18 cellular contexts compared by ENCODE assay signal in the genomic region with DNA sequence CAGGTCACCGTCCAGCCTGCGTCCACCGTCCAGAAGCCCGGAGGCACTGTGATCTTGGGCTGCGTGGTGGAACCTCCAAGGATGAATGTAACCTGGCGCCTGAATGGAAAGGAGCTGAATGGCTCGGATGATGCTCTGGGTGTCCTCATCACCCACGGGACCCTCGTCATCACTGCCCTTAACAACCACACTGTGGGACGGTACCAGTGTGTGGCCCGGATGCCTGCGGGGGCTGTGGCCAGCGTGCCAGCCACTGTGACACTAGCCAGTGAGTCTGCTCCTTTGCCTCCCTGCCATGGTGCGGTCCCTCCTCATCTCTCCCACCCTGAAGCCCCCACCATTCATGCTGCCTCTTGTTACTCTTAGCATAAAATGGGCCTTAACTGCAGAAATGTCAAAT. TPM values are rescaled to one million over a fixed set of nuclear protein-coding genes. Genes with fewer than 3 reads are reported as not detected.
DNase-seq lines count a peak whose midpoint lies in the region; ATAC-seq, FAIRE-seq and TF ChIP-seq lines count a peak whose summit lies in the region.
"Had no signal": no experiment of that assay in that cellular context is flagged by ENCODE, and none has a peak within 500 bp of the region (broad histone marks: within the 10 kb centered on the region; RNA-seq: fewer than 3 reads in every experiment).

No MANE protein-coding gene starts in this region.

- TF ChIP-seq RAD21 in HepG2 (CRISPR knock-in tag; IDR thresholded peaks at IDR 0.05): no peak

- no peak overlapping the region for H3K14ac ChIP-seq in mesenchymal stem cell (ENCODE audit: low read length in 2 of 2)

- TF ChIP-seq POLR2A in HepG2 (IDR thresholded peaks at IDR 0.05; ENCODE audit: insufficient read depth in 1 of 2, low read depth in 2 of 2, low read length in 2 of 2) (no peak), right lobe of liver (IDR thresholded peaks at IDR 0.05) (no peak), sigmoid colon (IDR thresholded peaks at IDR 0.05) (no peak)

- CTCF ChIA-PET in HepG2 (lab: Yijun Ruan, JAX; ENCODE audit: low intra/inter-chr PET ratio, low total read pairs): no interaction called here

- no peak overlapping the region for H3K4me2 ChIP-seq in HepG2 (ENCODE audit: low read depth, low read length)
- no peak overlapping the region for H3K4me2 ChIP-seq in mesenchymal stem cell (ENCODE audit: low read length, poor library complexity, severe bottlenecking)
- H3K4me2 ChIP-seq: BLaER1 had no signal

- H4K8ac ChIP-seq in mesenchymal stem cell (ENCODE audit: low read length): peak overlapping the region; percentile 13

- H2BK120ac ChIP-seq in mesenchymal stem cell (ENCODE audit: low read depth, low read length): no peak overlapping the region

- POLR2A ChIA-PET in HepG2 (lab: Yijun Ruan, JAX): no interaction called here

- no peaks in the 10 kb centered on the region for H3K79me2 ChIP-seq in HepG2 (ENCODE audit: insufficient read depth, low read length)

- H3K4me1 ChIP-seq in HepG2 (ENCODE audit: insufficient read depth, low read length): no peaks in the 10 kb centered on the region
- H3K4me1 ChIP-seq in right lobe of liver: no peaks in the 10 kb centered on the region
- peaks cover 8% of the 10 kb centered on the region for H3K4me1 ChIP-seq in mesenchymal stem cell (ENCODE audit: control insufficient read depth, insufficient read depth, low read depth, low read length)
- peaks cover 0 to 81% (median 76%) of the 10 kb centered on the region in 4 donors for H3K4me1 ChIP-seq in sigmoid colon
- H3K4me1 ChIP-seq: Caco-2 had no signal

- no peak overlapping the region for H3K4me3 ChIP-seq in HepG2 (replicated peaks in 1 of 3; ENCODE audit: insufficient read depth in 1 of 3, low read depth in 2 of 3, low read length in 3 of 3)
- no peak overlapping the region for H3K4me3 ChIP-seq in right lobe of liver
- H3K4me3 ChIP-seq in mesenchymal stem cell (ENCODE audit: insufficient read depth in 1 of 2, low read depth in 1 of 2, low read length in 2 of 2): no peak overlapping the region
- H3K4me3 ChIP-seq in sigmoid colon: no peak overlapping the region
- H3K4me3 ChIP-seq: BLaER1, HAP-1 had no signal

- H3K9ac ChIP-seq in HepG2 (ENCODE audit: insufficient read depth, low read depth, low read length) (no peak overlapping the region), mesenchymal stem cell (ENCODE audit: low read length) (no peak overlapping the region)
- H3K9ac ChIP-seq: BLaER1 had no signal

- H3K9me3 ChIP-seq in HepG2 (ENCODE audit: low read length): no peaks in the 10 kb centered on the region
- no peaks in the 10 kb centered on the region for H3K9me3 ChIP-seq in right lobe of liver
- H3K9me3 ChIP-seq in mesenchymal stem cell (ENCODE audit: control insufficient read depth, low read length): no peaks in the 10 kb centered on the region
- H3K9me3 ChIP-seq in sigmoid colon: no peaks in the 10 kb centered on the region
- H3K9me3 ChIP-seq: BLaER1, Caco-2, HAP-1 had no signal

- no peak overlapping the region for H2AK5ac ChIP-seq in mesenchymal stem cell (ENCODE audit: low read length, severe bottlenecking)

- intact Hi-C loops in HepG2 (cut with micrococcal nuclease; ENCODE audit: unreplicated experiment) (no loop called here), right lobe of liver (cut with DNase I) (no loop called here), sigmoid colon (cut with DNase I) (no loop called here)

- FAIRE-seq in HepG2 (lab: Jason Lieb, UNC) (no peak), GM19239 (lab: Jason Lieb, UNC) (no peak)
- FAIRE-seq: GM12892, HTR-8/SVneo had no signal

- no peak overlapping the region for H2BK15ac ChIP-seq in mesenchymal stem cell (ENCODE audit: low read depth, poor library complexity, severe bottlenecking)

- in situ Hi-C loops in HepG2 (cut with HindIII; ENCODE audit: extremely low pct_ligation_motif_present, low pct_unique_long_range_greater_than_20kb): no loop called here

- H3K27ac ChIP-seq in HepG2 (ENCODE audit: extremely low read length, insufficient read depth, low read length) (no peak overlapping the region), right lobe of liver (no peak overlapping the region), mesenchymal stem cell (ENCODE audit: low read length, poor library complexity, severe bottlenecking) (no peak overlapping the region), sigmoid colon (peak overlapping the region; percentile 6 to 85 (median 54))
- H3K27ac ChIP-seq: BLaER1 had no signal

- no peak overlapping the region for H2BK5ac ChIP-seq in mesenchymal stem cell (ENCODE audit: low read depth, low read length, poor library complexity, severe bottlenecking)

- H3K27me3 ChIP-seq in HepG2 (ENCODE audit: control insufficient read depth in 1 of 2, insufficient read depth in 2 of 2, low read length in 2 of 2) (peaks cover 2 to 21% of the 10 kb centered on the region in 2 experiments; a peak in 3 of 5 replicates), right lobe of liver (no peaks in the 10 kb centered on the region), mesenchymal stem cell (ENCODE audit: control insufficient read depth in 1 of 2, insufficient read depth in 1 of 2, low read length in 2 of 2) (no peaks in the 10 kb centered on the region), sigmoid colon (no peaks in the 10 kb centered on the region)
- H3K27me3 ChIP-seq: BLaER1 had no signal

- H2AFZ ChIP-seq in HepG2 (ENCODE audit: low read length) (no peak overlapping the region), mesenchymal stem cell (ENCODE audit: low read depth, low read length) (no peak overlapping the region)

- H4K20me1 ChIP-seq in HepG2 (ENCODE audit: insufficient read depth, low read length): no peaks in the 10 kb centered on the region
- H4K20me1 ChIP-seq: BLaER1 had no signal

- TF ChIP-seq EP300 in HepG2 (IDR thresholded peaks at IDR 0.05; ENCODE audit: low read depth in 2 of 2, low read length in 2 of 2) (no peak), HepG2 (CRISPR knock-in tag; IDR thresholded peaks at IDR 0.05; ENCODE audit: borderline replicate concordance) (no peak), sigmoid colon (IDR thresholded peaks at IDR 0.05) (no peak)

- no peak overlapping the region for H2BK12ac ChIP-seq in mesenchymal stem cell (ENCODE audit: low read length in 2 of 2)

- H4K91ac ChIP-seq in mesenchymal stem cell (ENCODE audit: low read length): no peak overlapping the region

- H3K79me1 ChIP-seq in mesenchymal stem cell (replicated peaks; ENCODE audit: low read length, poor library complexity, severe bottlenecking): peaks cover 7% of the 10 kb centered on the region

- no peak overlapping the region for H3K18ac ChIP-seq in mesenchymal stem cell (ENCODE audit: low read depth in 1 of 2, low read length in 2 of 2)

- WGBS in HepG2 (ENCODE audit: low lambda C conversion rate): 79% methylated on average over 10 of the region's 14 CpGs
- no CpG with 5 or more reads among the region's 14 CpGs for WGBS in right lobe of liver (ENCODE audit: insufficient coverage, low coverage, low lambda C conversion rate, missing lambda C conversion rate)
- 96% methylated on average over 14 of the region's 14 CpGs for WGBS in mesenchymal stem cell
- 97% methylated on average over 14 of the region's 14 CpGs for WGBS in sigmoid colon, 2 donors

- H3K4ac ChIP-seq in mesenchymal stem cell (ENCODE audit: low read depth in 1 of 2, low read length in 2 of 2): no peak overlapping the region

- DNase-seq in HepG2 (ENCODE audit: low spot score): no peak
- no peak for DNase-seq in right lobe of liver
- DNase-seq in mesenchymal stem cell: no peak
- DNase-seq in sigmoid colon: no peak
- no peak for DNase-seq in H4 (ENCODE audit: low spot score)
- no peak for DNase-seq in GM19239 (ENCODE audit: insufficient read length, low spot score)
- no peak for DNase-seq in NCI-H2107 treated with DMSO at 0.1 percent for 48 hours (lab: John Stamatoyannopoulos, UW; ENCODE audit: unreplicated experiment)
- DNase-seq: 8988T; AML-193; Caco-2; CD8-positive, alpha-beta memory T cell; DND-41; GDM1; GOT3 had no signal

- TF ChIP-seq CTCF in HepG2 (CRISPR knock-in tag; IDR thresholded peaks at IDR 0.05) (no peak), right lobe of liver (IDR thresholded peaks at IDR 0.05) (no peak), sigmoid colon (IDR thresholded peaks at IDR 0.05) (no peak)

- BruUV-seq in HepG2 (replicated peaks; lab: Mats Ljungman, UMichigan): no TSS peak

- ATAC-seq in HepG2 (no peak), right lobe of liver (no peak)

- no peak overlapping the region for H3K23ac ChIP-seq in mesenchymal stem cell (ENCODE audit: low read length in 2 of 2)

- H3K36me3 ChIP-seq in HepG2 (replicated peaks in 1 of 2; ENCODE audit: control insufficient read depth in 1 of 2, insufficient read depth in 2 of 2, low read length in 2 of 2): no peaks in the 10 kb centered on the region
- H3K36me3 ChIP-seq in right lobe of liver: no peaks in the 10 kb centered on the region
- H3K36me3 ChIP-seq in mesenchymal stem cell (ENCODE audit: control insufficient read depth in 1 of 2, insufficient read depth in 2 of 2, low read depth in 1 of 2, low read length in 2 of 2): peaks cover 33 to 40% of the 10 kb centered on the region in 2 experiments
- H3K36me3 ChIP-seq in sigmoid colon: peaks cover 18 to 40% (median 26%) of the 10 kb centered on the region in 4 donors
- H3K36me3 ChIP-seq: BLaER1, HAP-1 had no signal

RNA-seq across cellular contexts. Expression of a gene that starts 39.2 kb away (rescaled TPM):
- total RNA-seq in HepG2 (2016; rRNA removed; fragmentation: Illumina TruSeq; extraction: Trizol) (not detected in 2 replicates), right lobe of liver (under 1 TPM; 0.22 to 0.86 (median 0.49) TPM), sigmoid colon (100 to 1,000 TPM in 2 of 4 donors, 10 to 100 TPM in 2; 80.3 to 122 (median 103) TPM)
- not detected in 2 replicates for total RNA-seq in HepG2 (2016; cell fraction: cytosol; rRNA removed; fragmentation: Illumina TruSeq; extraction: Trizol; ENCODE audit: low read depth)
- total RNA-seq in HepG2 (2016; cell fraction: insoluble cytoplasmic fraction; rRNA removed; fragmentation: Illumina TruSeq; extraction: Trizol): not detected in 2 replicates
- total RNA-seq in HepG2 (2016; cell fraction: membrane; rRNA removed; fragmentation: Illumina TruSeq; extraction: Trizol): not detected in 2 replicates
- not detected in 2 replicates for total RNA-seq in HepG2 (2016; cell fraction: nucleus; rRNA removed; fragmentation: Illumina TruSeq; extraction: Trizol)
- polyA plus RNA-seq in HepG2 (2011; rRNA removed) (0.04 TPM in 1 of 2 replicates, not detected in the other), sigmoid colon (10 to 100 TPM in 1 of 3 donors, 1 to 10 TPM in 2; 1.6 to 10.6 (median 4.2) TPM)
- polyA plus RNA-seq in HepG2 (2011; cell fraction: cytosol; rRNA removed): 0.08 TPM in 1 of 2 replicates, not detected in the other
- 0.03 and 0.05 TPM in 2 replicates for polyA plus RNA-seq in HepG2 (2011; cell fraction: nucleus; rRNA removed)
- not detected in 2 replicates for polyA plus RNA-seq in HepG2 (2012)
- not detected in 2 replicates for polyA plus RNA-seq in HepG2 (2016; cell fraction: cytosol; fragmentation: Illumina TruSeq; extraction: Trizol; ENCODE audit: low read depth)
- polyA plus RNA-seq in HepG2 (2016; cell fraction: insoluble cytoplasmic fraction; fragmentation: Illumina TruSeq; extraction: Trizol; ENCODE audit: low read depth): not detected in 2 replicates
- not detected in 2 replicates for polyA plus RNA-seq in HepG2 (2016; cell fraction: membrane; fragmentation: Illumina TruSeq; extraction: Trizol; ENCODE audit: low read depth)
- polyA plus RNA-seq in HepG2 (2016; cell fraction: nucleus; fragmentation: Illumina TruSeq; extraction: Trizol; ENCODE audit: insufficient read depth, low read depth): not detected in 2 replicates
- 0.30 TPM in 1 of 2 replicates, not detected in the other for polyA minus RNA-seq in HepG2 (2011; rRNA and poly(A)+ RNA removed; ENCODE audit: low replicate concordance)
- polyA minus RNA-seq in HepG2 (2011; cell fraction: cytosol; rRNA and poly(A)+ RNA removed): not detected in 2 replicates
- polyA minus RNA-seq in HepG2 (2011; cell fraction: nucleus; rRNA and poly(A)+ RNA removed): 0.39 TPM in 1 of 2 replicates, not detected in the other
- 40.7 TPM for polyA plus RNA-seq in mesenchymal stem cell (2013, experiment 1 of 2)
- polyA plus RNA-seq in mesenchymal stem cell (2013, experiment 2 of 2): 41.6 TPM
- total RNA-seq in H4 (2014; rRNA removed; shearing (Covaris generic)): 3.7 and 8.0 TPM in 2 replicates
- total RNA-seq: CD8-positive, alpha-beta memory T cell had no signal
- polyA plus RNA-seq: CD8-positive, alpha-beta memory T cell had no signal

Comparison
In these comparisons a context has a peak if more than half of its experiments do, and no peak if none do; other contexts are left out.
1. H3K27ac ChIP-seq: peak in sigmoid colon (4 of 4); none in HepG2 (single experiment), right lobe of liver (0 of 3) and mesenchymal stem cell (single experiment).